ENCODE assay signal across 1 cellular context in the genomic region with DNA sequence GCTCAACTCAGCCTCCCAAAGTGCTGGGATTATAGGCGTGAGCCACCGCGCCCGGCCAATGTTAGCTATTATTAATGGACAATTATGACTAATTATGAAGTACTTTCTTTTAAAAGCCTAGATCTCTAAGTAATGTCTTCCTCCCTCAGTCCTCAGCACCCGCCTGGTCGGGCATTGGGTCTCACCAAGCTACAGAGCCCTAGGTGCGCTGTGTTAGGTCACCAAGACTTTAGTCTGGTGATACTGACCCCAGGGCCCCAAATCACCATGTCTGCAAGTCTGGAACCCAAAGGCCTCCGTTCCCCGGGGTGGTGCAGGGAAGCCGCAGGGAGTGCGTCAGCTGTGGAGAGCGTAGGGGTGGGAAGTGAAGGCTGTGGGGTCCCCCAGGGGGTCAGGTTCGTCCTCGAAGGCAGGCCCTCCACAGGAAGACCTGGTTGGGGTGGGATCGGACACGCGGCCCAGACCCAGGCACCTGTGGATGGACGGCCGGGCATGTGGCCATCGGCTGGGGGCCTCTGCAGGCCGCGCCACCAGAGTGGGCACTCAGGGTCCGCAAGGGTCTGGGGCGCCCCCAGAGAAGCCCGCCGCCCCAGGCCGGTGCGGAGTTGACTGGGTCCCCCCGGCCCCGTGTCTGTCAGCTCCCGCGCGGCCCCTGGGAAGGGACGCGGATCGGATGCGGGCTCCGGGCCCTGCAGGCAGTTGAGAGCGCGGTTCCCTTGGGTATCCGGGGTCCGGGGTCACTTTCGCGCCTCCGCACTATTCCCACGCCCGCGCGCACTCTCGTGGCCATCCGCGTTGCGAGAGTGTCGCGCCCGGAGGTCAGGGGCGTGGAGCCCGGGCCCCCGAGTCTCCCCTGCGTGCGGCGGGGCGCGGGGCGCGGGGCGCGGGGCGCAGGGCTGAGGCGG.
TF ChIP-seq lines count a peak whose summit lies in the region.

No MANE protein-coding gene starts in this region.

TF ChIP-seq in IMR-90, 13 proteins besides CTCF, POLR2A, EP300 and RAD21:
- TF ChIP-seq RFX5 (IDR thresholded peaks at IDR 0.05; ENCODE audit: low read depth, low read length) (no peak), CHD1 (IDR thresholded peaks at IDR 0.05; ENCODE audit: low read depth, low read length) (no peak), BHLHE40 (IDR thresholded peaks at IDR 0.05; ENCODE audit: low read depth, low read length) (no peak), USF2 (IDR thresholded peaks at IDR 0.05; ENCODE audit: low read depth, low read length) (no peak), FOS (IDR thresholded peaks at IDR 0.05; ENCODE audit: low read depth, low read length) (no peak), MAZ (IDR thresholded peaks at IDR 0.05; ENCODE audit: borderline replicate concordance, low read depth, low read length) (no peak), MAFK (IDR thresholded peaks at IDR 0.05; ENCODE audit: low read depth, low read length) (no peak)
